Comparison of ENCODE assay signal across 11 cellular contexts in the genomic region with DNA sequence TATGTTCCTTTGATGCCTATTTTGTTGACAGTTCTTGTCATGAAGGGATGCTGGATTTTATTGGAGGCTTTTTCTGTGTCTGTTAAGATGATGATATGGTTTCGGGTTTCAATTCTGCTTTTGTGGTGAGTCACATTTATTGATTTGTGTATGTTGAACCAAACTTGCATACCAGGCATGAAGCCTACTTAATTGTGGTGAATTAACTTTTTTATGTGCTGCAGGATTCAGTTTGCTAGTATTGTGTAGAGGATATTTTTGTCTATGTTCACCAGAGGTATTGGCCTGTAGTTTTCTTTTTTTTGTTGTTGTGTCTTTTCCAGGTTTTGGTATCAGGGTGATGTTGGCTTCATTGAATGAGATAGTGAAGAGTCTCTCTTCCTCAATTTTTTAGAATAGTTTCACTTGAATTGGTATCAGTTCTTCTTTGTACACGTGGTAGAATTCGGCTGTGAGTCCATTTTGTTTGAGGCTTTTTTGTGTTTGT.
DNase-seq lines count a peak whose midpoint lies in the region; ATAC-seq lines count a peak whose summit lies in the region.
"Had no signal": no experiment of that assay in that cellular context is flagged by ENCODE, and none has a peak within 500 bp of the region (broad histone marks: within the 10 kb centered on the region; RNA-seq: fewer than 3 reads in every experiment).

No MANE protein-coding gene starts in this region.

- H3K27me3 Mint-ChIP-seq in activated T-cell treated with anti-CD3 and anti-CD28 coated beads, Interleukin-2, amount 50 U/mL, for 24 hours: peaks cover 3% of the 10 kb centered on the region

- H3K4me1 Mint-ChIP-seq in activated T-cell treated with anti-CD3 and anti-CD28 coated beads, Interleukin-2, amount 50 U/mL, for 24 hours (ENCODE audit: low read depth): peaks cover 2% of the 10 kb centered on the region

- peak; percentile 85 for ATAC-seq in GM18502 (IDR thresholded peaks at IDR 0.05; ENCODE audit: poor library complexity, unreplicated experiment)
- peak; percentile 83 for ATAC-seq in GM21360 (IDR thresholded peaks at IDR 0.05; ENCODE audit: unreplicated experiment)
- peak; percentile 79 for ATAC-seq in HG03095 (IDR thresholded peaks at IDR 0.05; ENCODE audit: unreplicated experiment)

- no peak overlapping the region for H3K4me3 Mint-ChIP-seq in activated T-cell treated with anti-CD3 and anti-CD28 coated beads, Interleukin-2, amount 50 U/mL, for 24 hours

- H3K27ac Mint-ChIP-seq in activated T-cell treated with anti-CD3 and anti-CD28 coated beads, Interleukin-2, amount 50 U/mL, for 24 hours: no peak overlapping the region

- DNase-seq in NOMO-1 treated with DMSO at 0.1 percent for 48 hours (lab: John Stamatoyannopoulos, UW; ENCODE audit: unreplicated experiment) (peak; percentile 85), SK-N-DZ (ENCODE audit: low spot score) (no peak), NCI-H774 (lab: John Stamatoyannopoulos, UW) (no peak)
- no peak for DNase-seq in stimulated activated CD4-positive, alpha-beta T cell treated with anti-CD3 and anti-CD28 coated beads, Interleukin-4, amount 100 ng/mL, for 24 hours
- DNase-seq in activated T-cell treated with anti-CD3 and anti-CD28 coated beads, Interleukin-2, amount 50 U/mL, for 24 hours: no peak
- DNase-seq: dermis blood vessel endothelial cell, IMR-90, SJCRH30 had no signal

- H3K36me3 Mint-ChIP-seq in activated T-cell treated with anti-CD3 and anti-CD28 coated beads, Interleukin-2, amount 50 U/mL, for 24 hours (ENCODE audit: low read depth): no peaks in the 10 kb centered on the region

- peaks cover 6% of the 10 kb centered on the region for H3K9me3 Mint-ChIP-seq in activated T-cell treated with anti-CD3 and anti-CD28 coated beads, Interleukin-2, amount 50 U/mL, for 24 hours
